In the genomic region with DNA sequence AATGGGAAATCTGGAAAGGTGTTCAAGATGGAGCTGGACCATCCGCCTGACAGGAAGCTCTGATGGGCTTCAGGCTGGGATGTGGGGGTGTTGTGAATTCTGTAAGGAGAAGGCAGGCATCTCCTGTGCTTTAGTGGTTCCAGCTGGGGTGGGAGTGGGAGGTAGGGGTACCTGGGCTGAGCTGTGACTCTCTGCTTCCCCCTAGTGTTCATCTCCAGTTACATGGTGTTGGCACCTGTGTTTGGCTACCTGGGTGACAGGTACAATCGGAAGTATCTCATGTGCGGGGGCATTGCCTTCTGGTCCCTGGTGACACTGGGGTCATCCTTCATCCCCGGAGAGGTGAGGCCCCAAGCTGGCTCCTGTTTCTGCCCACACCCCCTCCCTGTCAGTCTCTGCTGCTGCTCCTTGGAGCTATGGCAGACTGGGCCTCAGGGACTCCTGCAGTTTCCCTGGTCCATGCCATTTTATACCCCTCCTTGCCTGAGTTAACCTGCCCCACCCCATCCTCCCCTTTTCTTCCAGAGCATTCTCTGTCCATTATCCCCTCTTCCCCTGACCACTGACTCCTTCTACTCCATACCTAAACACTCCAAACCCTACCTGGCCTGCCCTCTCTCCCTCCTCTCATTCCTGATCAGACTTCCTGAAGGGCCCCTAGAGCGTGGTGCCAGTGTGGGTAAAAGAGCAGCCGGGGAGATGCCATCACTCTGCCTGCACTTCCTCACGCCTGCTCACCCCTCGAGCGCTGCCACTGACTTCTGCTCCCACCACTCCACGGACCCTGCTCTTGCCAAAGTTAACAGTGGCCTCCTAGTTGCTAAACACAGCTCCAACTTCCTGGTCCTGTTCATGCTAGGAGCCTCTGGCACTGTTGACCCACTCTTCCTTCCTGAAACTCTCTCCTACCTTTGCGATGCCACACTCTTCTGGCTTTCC, we compare ENCODE assay signal across 11 cellular contexts. TPM values are rescaled to one million over a fixed set of nuclear protein-coding genes. Genes with fewer than 3 reads are reported as not detected.
DNase-seq lines count a peak whose midpoint lies in the region; ATAC-seq, FAIRE-seq and TF ChIP-seq lines count a peak whose summit lies in the region.
"Had no signal": no experiment of that assay in that cellular context is flagged by ENCODE, and none has a peak within 500 bp of the region (broad histone marks: within the 10 kb centered on the region; RNA-seq: fewer than 3 reads in every experiment).

No MANE protein-coding gene starts in this region.

- peaks cover 6% of the 10 kb centered on the region for H3K9me1 ChIP-seq in K562 (ENCODE audit: control insufficient read depth, insufficient read depth, low read length)

- DNase-seq in DMS79 treated with DMSO at 0.1 percent for 48 hours (lab: John Stamatoyannopoulos, UW), result peak; percentile 8
- DNase-seq in DMS79 (lab: John Stamatoyannopoulos, UW), result no peak
- peak; percentile 32 to 58 (median 48) for DNase-seq in K562 (ENCODE audit: extremely low read depth in 1 of 4, low spot score in 3 of 4)
- no peak for DNase-seq in neural crest cell (ENCODE audit: low read depth, low spot score)
- DNase-seq in hepatic stellate cell (ENCODE audit: low spot score), result no peak
- DNase-seq in NOMO-1 (lab: John Stamatoyannopoulos, UW; ENCODE audit: unreplicated experiment in 2 of 2), result no peak
- DNase-seq: effector CD4-positive, alpha-beta T cell had no signal

- POLR2A ChIA-PET in K562 (lab: Yijun Ruan, JAX), result interaction anchor here (0.7 to 2.3 kb wide), 5 partner anchors 9 to 14 kb away, joined by 3 to 7 read pairs (median 4); no protein-coding TSS in a partner anchor

- no peak overlapping the region for H3K27ac ChIP-seq in KMS-11
- no peak overlapping the region for H3K27ac ChIP-seq in K562 (ENCODE audit: extremely low read depth, low read depth, low read length)
- H3K27ac ChIP-seq: SJSA1 had no signal

- FAIRE-seq in K562 (lab: Jason Lieb, UNC), result peak; percentile 26
- FAIRE-seq: A204.1 had no signal

- H3K36me3 ChIP-seq in KMS-11 (ENCODE audit: insufficient read depth) (no peaks in the 10 kb centered on the region), K562 (ENCODE audit: control insufficient read depth, insufficient read depth, low read length) (peaks cover 39% of the 10 kb centered on the region)

- CTCF ChIA-PET in K562 (lab: Yijun Ruan, JAX; ENCODE audit: low intra/inter-chr PET ratio), result no interaction called here

- H3K4me3 ChIP-seq in KMS-11 (IDR thresholded peaks at IDR 0.05; ENCODE audit: insufficient read depth, low read depth, low read length) (no peak overlapping the region), K562 (no peak overlapping the region)
- H3K4me3 ChIP-seq: SJSA1 had no signal

- H3K36me3 Mint-ChIP-seq in neural crest cell (ENCODE audit: low read depth), result peaks cover 3% of the 10 kb centered on the region

- no peak for TF ChIP-seq POLR2A in K562 (conservative IDR thresholded peaks at IDR 0.05)

- no peak for ATAC-seq in K562
- no peak for ATAC-seq in HG03196 (IDR thresholded peaks at IDR 0.05; ENCODE audit: unreplicated experiment)

- H3K27ac Mint-ChIP-seq in neural crest cell (ENCODE audit: unreplicated experiment), result no peak overlapping the region

- H3K4me2 ChIP-seq in KMS-11 (no peak overlapping the region), K562 (ENCODE audit: insufficient read depth, low read length) (no peak overlapping the region)

- peaks cover 14% of the 10 kb centered on the region for H3K4me1 ChIP-seq in KMS-11 (ENCODE audit: low read depth, poor library complexity, severe bottlenecking)
- H3K4me1 ChIP-seq in K562 (replicated peaks in 1 of 2; ENCODE audit: control insufficient read depth in 2 of 2, insufficient read depth in 2 of 2, low read length in 2 of 2), result peaks cover 11 to 34% of the 10 kb centered on the region in 2 experiments; a peak in 3 of 5 replicates

- H3K79me2 ChIP-seq in KMS-11 (ENCODE audit: insufficient read depth, low read depth), result no peaks in the 10 kb centered on the region
- H3K79me2 ChIP-seq in K562 (ENCODE audit: control insufficient read depth, insufficient read depth, low read length), result peaks cover 9% of the 10 kb centered on the region; the same call in 2 of the 3 replicates

- TF ChIP-seq CTCF in KMS-11 (conservative IDR thresholded peaks at IDR 0.05; ENCODE audit: low read depth, low read length), result peak; percentile 79
- TF ChIP-seq CTCF in K562 (IDR thresholded peaks at IDR 0.05 in 2 of 3, conservative IDR thresholded peaks at IDR 0.05 in 1 of 3; ENCODE audit: insufficient read depth in 2 of 3, low read depth in 1 of 3, low read length in 3 of 3), result peak; percentile 47 to 71 (median 53); a peak in 5 of 6 replicates
- peak; percentile 58 for TF ChIP-seq CTCF in neural crest cell (conservative IDR thresholded peaks at IDR 0.05)

- H3K4me3 Mint-ChIP-seq in neural crest cell, result peak overlapping the region; percentile 84

- BruUV-seq in K562 (replicated peaks; lab: Mats Ljungman, UMichigan), result no TSS peak

- peaks cover 5% of the 10 kb centered on the region; the same call in 1 of the 2 replicates for H3K9me3 ChIP-seq in K562 (replicated peaks; ENCODE audit: control insufficient read depth, insufficient read depth, low read depth, low read length)

- H3K9me3 Mint-ChIP-seq in neural crest cell, result no peaks in the 10 kb centered on the region

- 45% methylated on average over 8 of the region's 11 CpGs for WGBS in K562 (ENCODE audit: insufficient coverage, low coverage, missing lambda C conversion rate)

- TF ChIP-seq EP300 in K562 (IDR thresholded peaks at IDR 0.05; ENCODE audit: low read length), result no peak

- intact Hi-C loops in K562 (cut with micrococcal nuclease), result no loop called here

- TF ChIP-seq RAD21 in K562 (CRISPR knock-in tag; conservative IDR thresholded peaks at IDR 0.05 in 1 of 2, IDR thresholded peaks at IDR 0.05 in 1 of 2), result peak in 1 of 2 experiments; percentile 36; a peak in 1 of 4 replicates

- peaks cover 16% of the 10 kb centered on the region for H3K4me1 Mint-ChIP-seq in neural crest cell

- H4K20me1 ChIP-seq in KMS-11 (ENCODE audit: insufficient read depth), result no peaks in the 10 kb centered on the region
- H4K20me1 ChIP-seq in K562 (replicated peaks; ENCODE audit: control insufficient read depth, insufficient read depth, low read length), result no peaks in the 10 kb centered on the region

- H3K27me3 ChIP-seq in KMS-11 (ENCODE audit: insufficient read depth, low read depth) (no peaks in the 10 kb centered on the region), K562 (ENCODE audit: control insufficient read depth in 2 of 2, insufficient read depth in 2 of 2, low read length in 2 of 2) (no peaks in the 10 kb centered on the region)
- H3K27me3 ChIP-seq: SJSA1 had no signal

- H2AFZ ChIP-seq in KMS-11 (ENCODE audit: low read depth) (no peak overlapping the region), K562 (ENCODE audit: low read depth, low read length) (no peak overlapping the region)

- in situ Hi-C loops in K562 (cut with MboI), result loop anchor here (10.0 to 25.0 kb wide), 2 partner anchors 287 to 1234 kb away; no protein-coding TSS in a partner anchor

- H3K9ac ChIP-seq in KMS-11 (no peak overlapping the region), K562 (ENCODE audit: insufficient read depth in 1 of 2, low read depth in 2 of 2, low read length in 2 of 2) (no peak overlapping the region)

- H3K27me3 Mint-ChIP-seq in neural crest cell (ENCODE audit: low read depth), result peaks cover 2% of the 10 kb centered on the region

RNA-seq across cellular contexts. Expression of a gene that starts 3.4 kb away (rescaled TPM):
- 27.4 and 88.8 TPM in 2 replicates for total RNA-seq in K562 (2011; cell fraction: chromatin; rRNA removed; ENCODE audit: low replicate concordance)
- 112 and 138 TPM in 2 replicates for total RNA-seq in K562 (2011; cell fraction: nucleolus; rRNA removed)
- 66.3 and 72.9 TPM in 2 replicates for total RNA-seq in K562 (2011; cell fraction: nucleoplasm; rRNA removed)
- 37.8 and 48.4 TPM in 2 replicates for total RNA-seq in K562 (2014; rRNA removed)
- total RNA-seq in K562 (2014; rRNA removed; fragmentation: Illumina TruSeq; extraction: Trizol), result 6.2 and 9.0 TPM in 2 replicates
- total RNA-seq in K562 (2015; rRNA removed; fragmentation: Illumina TruSeq; extraction: Trizol), result 13.7 and 16.3 TPM in 2 replicates
- 64.9 and 69.8 TPM in 2 replicates for total RNA-seq in K562 (2021)
- 12.3 and 20.6 TPM in 2 replicates for polyA plus RNA-seq in K562 (2011; rRNA removed)
- 18.6 and 53.9 TPM in 2 replicates for polyA plus RNA-seq in K562 (2011; cell fraction: cytosol; rRNA removed)
- polyA plus RNA-seq in K562 (2011; cell fraction: nucleus; rRNA removed), result 31.4 and 74.3 TPM in 2 replicates
- polyA plus RNA-seq in K562 (2012), result 47.4 and 49.1 TPM in 2 replicates
- polyA plus RNA-seq in K562 (2014; fragmentation: Illumina TruSeq; extraction: Trizol), result 22.2 and 38.7 TPM in 2 replicates
- polyA plus RNA-seq in K562 (2014; fragmentation: Nextera tagmentation; extraction: Ambion mirVana), result 1 to 10 TPM in 1 of 2 experiments, under 1 TPM in 1; 0.58 to 2.9 TPM
- 37.8 and 40.6 TPM in 2 replicates for polyA plus RNA-seq in K562 (2014; rRNA removed)
- polyA minus RNA-seq in K562 (2011; rRNA and poly(A)+ RNA removed), result 13.2 and 15.6 TPM in 2 replicates
- 22.8 and 23.5 TPM in 2 replicates for polyA minus RNA-seq in K562 (2011; cell fraction: cytosol; rRNA and poly(A)+ RNA removed)
- 7.0 and 9.0 TPM in 2 replicates for polyA minus RNA-seq in K562 (2011; cell fraction: nucleus; rRNA and poly(A)+ RNA removed)
- total RNA-seq in neural crest cell, result 48.1 and 48.2 TPM in 2 replicates

RNA-seq across cellular contexts. Expression of a gene that starts 6.9 kb away (rescaled TPM):
- 11.1 and 32.8 TPM in 2 replicates for total RNA-seq in K562 (2011; cell fraction: chromatin; rRNA removed; ENCODE audit: low replicate concordance)
- 20.5 and 21.2 TPM in 2 replicates for total RNA-seq in K562 (2011; cell fraction: nucleolus; rRNA removed)
- 12.8 and 19.2 TPM in 2 replicates for total RNA-seq in K562 (2011; cell fraction: nucleoplasm; rRNA removed)
- total RNA-seq in K562 (2014; rRNA removed), result 0.95 and 2.1 TPM in 2 replicates
- 0.22 and 0.40 TPM in 2 replicates for total RNA-seq in K562 (2014; rRNA removed; fragmentation: Illumina TruSeq; extraction: Trizol)
- 2.0 and 2.3 TPM in 2 replicates for total RNA-seq in K562 (2015; rRNA removed; fragmentation: Illumina TruSeq; extraction: Trizol)
- total RNA-seq in K562 (2021), result 2.9 and 4.2 TPM in 2 replicates
- polyA plus RNA-seq in K562 (2011; rRNA removed), result 1.9 and 2.0 TPM in 2 replicates
- polyA plus RNA-seq in K562 (2011; cell fraction: cytosol; rRNA removed), result 0.86 and 2.0 TPM in 2 replicates
- polyA plus RNA-seq in K562 (2011; cell fraction: nucleus; rRNA removed), result 22.2 and 50.9 TPM in 2 replicates
- 2.9 and 5.7 TPM in 2 replicates for polyA plus RNA-seq in K562 (2012)
- polyA plus RNA-seq in K562 (2014; fragmentation: Illumina TruSeq; extraction: Trizol), result 1.3 and 1.7 TPM in 2 replicates
- under 1 TPM; 0.59 to 0.63 TPM for polyA plus RNA-seq in K562 (2014; fragmentation: Nextera tagmentation; extraction: Ambion mirVana)
- 1.6 and 3.2 TPM in 2 replicates for polyA plus RNA-seq in K562 (2014; rRNA removed)
- 0.24 and 0.25 TPM in 2 replicates for polyA minus RNA-seq in K562 (2011; rRNA and poly(A)+ RNA removed)
- 0.29 TPM in 1 of 2 replicates, not detected in the other for polyA minus RNA-seq in K562 (2011; cell fraction: cytosol; rRNA and poly(A)+ RNA removed)
- polyA minus RNA-seq in K562 (2011; cell fraction: nucleus; rRNA and poly(A)+ RNA removed), result 2.2 and 3.0 TPM in 2 replicates
- 4.9 and 6.2 TPM in 2 replicates for total RNA-seq in neural crest cell

RNA-seq across cellular contexts. Expression of a gene that starts 27.2 kb away (rescaled TPM):
- total RNA-seq in K562 (2011; cell fraction: chromatin; rRNA removed; ENCODE audit: low replicate concordance), result 277 and 436 TPM in 2 replicates
- total RNA-seq in K562 (2011; cell fraction: nucleolus; rRNA removed), result 228 and 264 TPM in 2 replicates
- 253 and 320 TPM in 2 replicates for total RNA-seq in K562 (2011; cell fraction: nucleoplasm; rRNA removed)
- 45.5 and 67.2 TPM in 2 replicates for total RNA-seq in K562 (2014; rRNA removed)
- 45.9 and 46.9 TPM in 2 replicates for total RNA-seq in K562 (2014; rRNA removed; fragmentation: Illumina TruSeq; extraction: Trizol)
- total RNA-seq in K562 (2015; rRNA removed; fragmentation: Illumina TruSeq; extraction: Trizol), result 40.6 and 41.5 TPM in 2 replicates
- 49.2 and 54.3 TPM in 2 replicates for total RNA-seq in K562 (2021)
- polyA plus RNA-seq in K562 (2011; rRNA removed), result 100 and 106 TPM in 2 replicates
- 49.6 and 74.5 TPM in 2 replicates for polyA plus RNA-seq in K562 (2011; cell fraction: cytosol; rRNA removed)
- polyA plus RNA-seq in K562 (2011; cell fraction: nucleus; rRNA removed), result 240 and 326 TPM in 2 replicates
- polyA plus RNA-seq in K562 (2012), result 40.3 and 56.4 TPM in 2 replicates
- polyA plus RNA-seq in K562 (2014; fragmentation: Illumina TruSeq; extraction: Trizol), result 55.1 and 62.0 TPM in 2 replicates
- polyA plus RNA-seq in K562 (2014; fragmentation: Nextera tagmentation; extraction: Ambion mirVana), result 10 to 100 TPM; 15.6 to 16.1 TPM
- polyA plus RNA-seq in K562 (2014; rRNA removed), result 73.7 and 80.9 TPM in 2 replicates
- polyA minus RNA-seq in K562 (2011; rRNA and poly(A)+ RNA removed), result 54.5 TPM in 2 replicates
- 15.4 and 21.7 TPM in 2 replicates for polyA minus RNA-seq in K562 (2011; cell fraction: cytosol; rRNA and poly(A)+ RNA removed)
- 70.1 and 82.0 TPM in 2 replicates for polyA minus RNA-seq in K562 (2011; cell fraction: nucleus; rRNA and poly(A)+ RNA removed)
- 63.9 and 67.3 TPM in 2 replicates for total RNA-seq in neural crest cell

RNA-seq across cellular contexts. Expression of a gene that starts 46.2 kb away (rescaled TPM):
- total RNA-seq in K562 (2011; cell fraction: chromatin; rRNA removed; ENCODE audit: low replicate concordance), result 1.8 TPM in 1 of 2 replicates, not detected in the other
- 1.2 and 1.8 TPM in 2 replicates for total RNA-seq in K562 (2011; cell fraction: nucleolus; rRNA removed)
- total RNA-seq in K562 (2011; cell fraction: nucleoplasm; rRNA removed), result 0.76 and 1.0 TPM in 2 replicates
- total RNA-seq in K562 (2014; rRNA removed) (2.8 and 4.0 TPM in 2 replicates), K562 (2014; rRNA removed; fragmentation: Illumina TruSeq; extraction: Trizol) (1.2 and 1.3 TPM in 2 replicates), K562 (2015; rRNA removed; fragmentation: Illumina TruSeq; extraction: Trizol) (3.3 and 4.0 TPM in 2 replicates), K562 (2021) (3.0 and 3.7 TPM in 2 replicates), neural crest cell (not detected in 2 replicates)
- polyA plus RNA-seq in K562 (2011; rRNA removed) (1.4 and 2.1 TPM in 2 replicates), K562 (2014; fragmentation: Illumina TruSeq; extraction: Trizol) (1.3 and 3.3 TPM in 2 replicates), K562 (2014; fragmentation: Nextera tagmentation; extraction: Ambion mirVana) (under 1 TPM in 1 of 2 experiments, not detected in 1; 0.27 TPM), K562 (2014; rRNA removed) (2.6 and 4.1 TPM in 2 replicates)
- 4.8 and 6.7 TPM in 2 replicates for polyA plus RNA-seq in K562 (2011; cell fraction: cytosol; rRNA removed)
- polyA plus RNA-seq in K562 (2011; cell fraction: nucleus; rRNA removed), result 1.9 and 2.5 TPM in 2 replicates
- 4.0 and 6.3 TPM in 2 replicates for polyA plus RNA-seq in K562 (2012)
- 0.33 and 0.60 TPM in 2 replicates for polyA minus RNA-seq in K562 (2011; rRNA and poly(A)+ RNA removed)
- 3.4 TPM in 1 of 2 replicates, not detected in the other for polyA minus RNA-seq in K562 (2011; cell fraction: cytosol; rRNA and poly(A)+ RNA removed)
- 0.40 and 1.3 TPM in 2 replicates for polyA minus RNA-seq in K562 (2011; cell fraction: nucleus; rRNA and poly(A)+ RNA removed)
- total RNA-seq: SJSA1 had no signal

RNA-seq across cellular contexts. Expression of a gene that starts 52.9 kb away (rescaled TPM):
- total RNA-seq in K562 (2011; cell fraction: chromatin; rRNA removed; ENCODE audit: low replicate concordance), result 11.5 and 16.7 TPM in 2 replicates
- 12.7 and 13.3 TPM in 2 replicates for total RNA-seq in K562 (2011; cell fraction: nucleolus; rRNA removed)
- total RNA-seq in K562 (2011; cell fraction: nucleoplasm; rRNA removed), result 7.5 and 12.1 TPM in 2 replicates
- total RNA-seq in K562 (2014; rRNA removed) (13.4 and 14.4 TPM in 2 replicates), K562 (2014; rRNA removed; fragmentation: Illumina TruSeq; extraction: Trizol) (1.3 and 2.4 TPM in 2 replicates), K562 (2015; rRNA removed; fragmentation: Illumina TruSeq; extraction: Trizol) (10.1 and 11.0 TPM in 2 replicates), K562 (2021) (7.9 and 10.6 TPM in 2 replicates), neural crest cell (19.9 and 20.2 TPM in 2 replicates)
- polyA plus RNA-seq in K562 (2011; rRNA removed) (3.5 and 4.9 TPM in 2 replicates), K562 (2014; fragmentation: Illumina TruSeq; extraction: Trizol) (1.6 and 4.5 TPM in 2 replicates), K562 (2014; fragmentation: Nextera tagmentation; extraction: Ambion mirVana) (under 1 TPM; 0.15 to 0.20 TPM), K562 (2014; rRNA removed) (10.3 and 16.6 TPM in 2 replicates)
- polyA plus RNA-seq in K562 (2011; cell fraction: cytosol; rRNA removed), result 3.5 and 6.3 TPM in 2 replicates
- 8.3 and 10.7 TPM in 2 replicates for polyA plus RNA-seq in K562 (2011; cell fraction: nucleus; rRNA removed)
- polyA plus RNA-seq in K562 (2012), result 9.7 and 12.6 TPM in 2 replicates
- polyA minus RNA-seq in K562 (2011; rRNA and poly(A)+ RNA removed), result 2.9 and 3.5 TPM in 2 replicates
- polyA minus RNA-seq in K562 (2011; cell fraction: cytosol; rRNA and poly(A)+ RNA removed), result 1.8 and 4.3 TPM in 2 replicates
- polyA minus RNA-seq in K562 (2011; cell fraction: nucleus; rRNA and poly(A)+ RNA removed), result 4.1 and 4.6 TPM in 2 replicates

Comparison
In these comparisons a context has a peak if more than half of its experiments do, and no peak if none do; other contexts are left out.
1. DNase-seq: peak in DMS79 treated with DMSO at 0.1 percent for 48 hours (single experiment) and K562 (4 of 4); none in DMS79 (single experiment), neural crest cell (single experiment), hepatic stellate cell (single experiment) and NOMO-1 (0 of 2).
2. Peak in every context shown above with its lines, with median percentiles within 50 percentile points of each other: CTCF ChIP-seq.